ENCODE assay signal across 9 cellular contexts in genomic region chr4:42750091-42750490, GRCh38.
DNase-seq lines count a peak whose midpoint lies in the region; ATAC-seq lines count a peak whose summit lies in the region.
"Had no signal": no experiment of that assay in that cellular context is flagged by ENCODE, and none has a peak within 500 bp of the region (broad histone marks: within the 10 kb centered on the region; RNA-seq: fewer than 3 reads in every experiment).

No MANE protein-coding gene starts in this region.

- POLR2A ChIA-PET in naive thymus-derived CD8-positive, alpha-beta T cell (lab: Charles Lee), result interaction anchor here (3.5 kb wide), 1 partner anchor 93 kb away, joined by 13 read pairs; the partner anchor contains the start of gene ATP8A1

- no peak overlapping the region for H3K27ac Mint-ChIP-seq in activated CD8-positive, alpha-beta memory T cell treated with anti-CD3 and anti-CD28 coated beads, Interleukin-2, amount 10 ng/mL, durations not matched to agents 7 days and 5 days
- H3K27ac Mint-ChIP-seq in activated CD4-positive, alpha-beta T cell treated with anti-CD3 and anti-CD28 coated beads, Interleukin-2, amount 10 ng/mL, durations not matched to agents 24 days and 14 days, result no peak overlapping the region
- H3K27ac Mint-ChIP-seq in naive thymus-derived CD8-positive, alpha-beta T cell, result peak overlapping the region in 4 of 10 donors; percentile 0 to 46 (median 37)

- no peak overlapping the region for H3K4me3 Mint-ChIP-seq in activated CD8-positive, alpha-beta memory T cell treated with anti-CD3 and anti-CD28 coated beads, Interleukin-2, amount 10 ng/mL, durations not matched to agents 7 days and 5 days
- H3K4me3 Mint-ChIP-seq in activated CD4-positive, alpha-beta T cell treated with anti-CD3 and anti-CD28 coated beads, Interleukin-2, amount 10 ng/mL, durations not matched to agents 24 days and 14 days, result no peak overlapping the region
- no peak overlapping the region for H3K4me3 Mint-ChIP-seq in naive thymus-derived CD8-positive, alpha-beta T cell

- H3K36me3 Mint-ChIP-seq in activated CD8-positive, alpha-beta memory T cell treated with anti-CD3 and anti-CD28 coated beads, Interleukin-2, amount 10 ng/mL, durations not matched to agents 7 days and 5 days, result no peaks in the 10 kb centered on the region
- no peaks in the 10 kb centered on the region for H3K36me3 Mint-ChIP-seq in activated CD4-positive, alpha-beta T cell treated with anti-CD3 and anti-CD28 coated beads, Interleukin-2, amount 10 ng/mL, durations not matched to agents 24 days and 14 days (ENCODE audit: low read depth)
- H3K36me3 Mint-ChIP-seq in naive thymus-derived CD8-positive, alpha-beta T cell, result peaks cover 0 to 3% (median 0%) of the 10 kb centered on the region in 3 donors

- CTCF ChIA-PET in activated CD8-positive, alpha-beta memory T cell treated with anti-CD3 and anti-CD28 coated beads, Interleukin-2, amount 10 ng/mL, durations not matched to agents 7 days and 5 days (lab: Charles Lee), result interaction anchor here (1.4 to 1.6 kb wide), 2 partner anchors 45 to 182 kb away, joined by 5 to 10 read pairs; no protein-coding TSS in a partner anchor

- peaks cover 2% of the 10 kb centered on the region for H3K9me3 Mint-ChIP-seq in activated CD8-positive, alpha-beta memory T cell treated with anti-CD3 and anti-CD28 coated beads, Interleukin-2, amount 10 ng/mL, durations not matched to agents 7 days and 5 days (ENCODE audit: low read depth)
- peaks cover 7% of the 10 kb centered on the region for H3K9me3 Mint-ChIP-seq in activated CD4-positive, alpha-beta T cell treated with anti-CD3 and anti-CD28 coated beads, Interleukin-2, amount 10 ng/mL, durations not matched to agents 24 days and 14 days
- H3K9me3 Mint-ChIP-seq in naive thymus-derived CD8-positive, alpha-beta T cell, result peaks cover 0 to 11% (median 5%) of the 10 kb centered on the region in 9 donors

- ATAC-seq in activated CD8-positive, alpha-beta memory T cell treated with anti-CD3 and anti-CD28 coated beads, Interleukin-2, amount 10 ng/mL, durations not matched to agents 7 days and 5 days, result no peak
- peak; percentile 76 for ATAC-seq in HG03460 (IDR thresholded peaks at IDR 0.05; ENCODE audit: unreplicated experiment)
- ATAC-seq in naive thymus-derived CD8-positive, alpha-beta T cell, result peak; percentile 97 to 98
- no peak for ATAC-seq in HG02938 (IDR thresholded peaks at IDR 0.05; ENCODE audit: unreplicated experiment)
- ATAC-seq: Panc1 had no signal

- DNase-seq in activated CD8-positive, alpha-beta memory T cell treated with anti-CD3 and anti-CD28 coated beads, Interleukin-2, amount 50 U/mL, for 4 hours, result peak; percentile 46
- DNase-seq in activated CD8-positive, alpha-beta memory T cell treated with anti-CD3 and anti-CD28 coated beads, Interleukin-2, amount 10 ng/mL, durations not matched to agents 7 days and 5 days, result no peak
- peak; percentile 60 for DNase-seq in activated CD4-positive, alpha-beta T cell treated with anti-CD3 and anti-CD28 coated beads, Interleukin-2, amount 10 ng/mL, durations not matched to agents 24 days and 14 days
- peak; percentile 6 to 79 (median 52) for DNase-seq in naive thymus-derived CD8-positive, alpha-beta T cell
- DNase-seq in posterior vena cava (ENCODE audit: low spot score), result no peak
- DNase-seq in NCI-H69 (lab: John Stamatoyannopoulos, UW), result no peak

- intact Hi-C loops in activated CD4-positive, alpha-beta T cell treated with anti-CD3 and anti-CD28 coated beads, Interleukin-2, amount 10 ng/mL, durations not matched to agents 24 days and 14 days (cut with micrococcal nuclease), result loop anchor here (1.0 kb wide), 1 partner anchor 182 kb away; no protein-coding TSS in a partner anchor
- intact Hi-C loops in posterior vena cava (cut with DNase I), result no loop called here

- no peaks in the 10 kb centered on the region for H3K4me1 Mint-ChIP-seq in activated CD8-positive, alpha-beta memory T cell treated with anti-CD3 and anti-CD28 coated beads, Interleukin-2, amount 10 ng/mL, durations not matched to agents 7 days and 5 days
- H3K4me1 Mint-ChIP-seq in activated CD4-positive, alpha-beta T cell treated with anti-CD3 and anti-CD28 coated beads, Interleukin-2, amount 10 ng/mL, durations not matched to agents 24 days and 14 days, result no peaks in the 10 kb centered on the region
- H3K4me1 Mint-ChIP-seq in naive thymus-derived CD8-positive, alpha-beta T cell, result peaks cover 0 to 5% (median 2%) of the 10 kb centered on the region in 4 donors

- no peaks in the 10 kb centered on the region for H3K27me3 Mint-ChIP-seq in activated CD8-positive, alpha-beta memory T cell treated with anti-CD3 and anti-CD28 coated beads, Interleukin-2, amount 10 ng/mL, durations not matched to agents 7 days and 5 days
- H3K27me3 Mint-ChIP-seq in activated CD4-positive, alpha-beta T cell treated with anti-CD3 and anti-CD28 coated beads, Interleukin-2, amount 10 ng/mL, durations not matched to agents 24 days and 14 days, result no peaks in the 10 kb centered on the region
- H3K27me3 Mint-ChIP-seq in naive thymus-derived CD8-positive, alpha-beta T cell, result no peaks in the 10 kb centered on the region

Comparison
In these comparisons a context has a peak if more than half of its experiments do, and no peak if none do; other contexts are left out.
1. DNase-seq: peak in activated CD8-positive, alpha-beta memory T cell treated with anti-CD3 and anti-CD28 coated beads, Interleukin-2, amount 50 U/mL, for 4 hours (single experiment), activated CD4-positive, alpha-beta T cell treated with anti-CD3 and anti-CD28 coated beads, Interleukin-2, amount 10 ng/mL, durations not matched to agents 24 days and 14 days (single experiment) and naive thymus-derived CD8-positive, alpha-beta T cell (10 of 10); none in activated CD8-positive, alpha-beta memory T cell treated with anti-CD3 and anti-CD28 coated beads, Interleukin-2, amount 10 ng/mL, durations not matched to agents 7 days and 5 days (single experiment), posterior vena cava (single experiment) and NCI-H69 (single experiment).
2. ATAC-seq: peak in HG03460 (single experiment) and naive thymus-derived CD8-positive, alpha-beta T cell (2 of 2); none in activated CD8-positive, alpha-beta memory T cell treated with anti-CD3 and anti-CD28 coated beads, Interleukin-2, amount 10 ng/mL, durations not matched to agents 7 days and 5 days (single experiment) and HG02938 (single experiment).